ENCODE assay signal across 15 cellular contexts in the genomic region with DNA sequence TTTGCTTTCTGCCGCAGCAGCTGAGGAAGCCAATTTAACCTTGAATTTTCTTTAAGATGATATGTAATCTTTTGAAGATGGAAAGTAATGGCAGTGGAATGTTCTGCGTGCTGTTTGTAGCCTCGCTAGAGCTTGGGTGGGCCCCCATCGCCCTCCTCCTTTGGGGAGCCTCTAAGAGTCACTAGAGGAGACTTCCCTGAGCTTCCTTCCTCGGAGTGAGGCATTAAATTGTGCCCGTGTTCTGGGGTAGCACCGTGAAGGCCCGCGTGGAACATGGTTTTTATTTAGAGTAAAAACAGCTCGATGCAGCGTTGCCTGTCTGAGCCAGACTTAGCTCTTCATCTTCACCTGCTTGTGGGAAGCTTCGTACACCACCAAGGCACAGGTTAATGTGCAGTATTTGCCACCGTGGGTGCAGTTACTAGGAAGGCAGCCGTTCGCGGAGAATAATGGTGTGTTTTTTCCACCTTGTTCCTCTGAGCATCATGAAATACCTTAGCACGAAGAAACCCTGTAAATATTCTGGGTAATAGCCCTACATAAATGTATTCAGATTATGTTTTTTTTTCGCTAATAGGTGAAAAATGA. TPM values are rescaled to one million over a fixed set of nuclear protein-coding genes. Genes with fewer than 3 reads are reported as not detected.
DNase-seq lines count a peak whose midpoint lies in the region; ATAC-seq and TF ChIP-seq lines count a peak whose summit lies in the region.
"Had no signal": no experiment of that assay in that cellular context is flagged by ENCODE, and none has a peak within 500 bp of the region (broad histone marks: within the 10 kb centered on the region; RNA-seq: fewer than 3 reads in every experiment).

No MANE protein-coding gene starts in this region.

- H3K4me3 Mint-ChIP-seq in activated CD4-positive, alpha-beta T cell treated with anti-CD3 and anti-CD28 coated beads for 36 hours = peak overlapping the region; percentile 52
- H3K4me3 Mint-ChIP-seq in CD8-positive, alpha-beta memory T cell = peak overlapping the region; percentile 26 to 80 (median 70)
- H3K4me3 Mint-ChIP-seq in activated T-helper 17 cell treated with anti-CD3 and anti-CD28 coated beads, Interleukin-2, amount 50 U/mL, for 72 hours = peak overlapping the region; percentile 48
- peak overlapping the region; percentile 13 to 88 (median 78) for H3K4me3 Mint-ChIP-seq in naive thymus-derived CD4-positive, alpha-beta T cell
- H3K4me3 Mint-ChIP-seq: mesothelial cell of epicardium had no signal

- H3K27ac ChIP-seq in CD8-positive, alpha-beta memory T cell (ENCODE audit: low read depth, low read length) = peak overlapping the region; percentile 13
- peak overlapping the region; percentile 54 for H3K27ac ChIP-seq in naive thymus-derived CD4-positive, alpha-beta T cell (ENCODE audit: low read depth, low read length)
- H3K27ac ChIP-seq: transverse colon had no signal

- no peaks in the 10 kb centered on the region for H3K9me3 ChIP-seq in CD8-positive, alpha-beta memory T cell (ENCODE audit: low read length)
- no peaks in the 10 kb centered on the region for H3K9me3 ChIP-seq in naive thymus-derived CD4-positive, alpha-beta T cell (ENCODE audit: control insufficient read depth in 2 of 3, low read length in 3 of 3)
- H3K9me3 ChIP-seq: BE2C, transverse colon had no signal

- H3K36me3 ChIP-seq in CD8-positive, alpha-beta memory T cell (ENCODE audit: insufficient read depth, low read length) = peaks cover 7% of the 10 kb centered on the region
- H3K36me3 ChIP-seq in naive thymus-derived CD4-positive, alpha-beta T cell (ENCODE audit: control insufficient read depth in 2 of 3, insufficient read depth in 3 of 3, low read length in 3 of 3) = no peaks in the 10 kb centered on the region
- H3K36me3 ChIP-seq: BE2C, transverse colon had no signal

- H3K27me3 Mint-ChIP-seq in activated CD4-positive, alpha-beta T cell treated with anti-CD3 and anti-CD28 coated beads for 36 hours = no peaks in the 10 kb centered on the region
- peaks cover 0 to 1% of the 10 kb centered on the region in 2 donors for H3K27me3 Mint-ChIP-seq in CD8-positive, alpha-beta memory T cell
- no peaks in the 10 kb centered on the region for H3K27me3 Mint-ChIP-seq in activated T-helper 17 cell treated with anti-CD3 and anti-CD28 coated beads, Interleukin-2, amount 50 U/mL, for 72 hours
- H3K27me3 Mint-ChIP-seq in naive thymus-derived CD4-positive, alpha-beta T cell = no peaks in the 10 kb centered on the region

- H3K4me3 ChIP-seq in CD8-positive, alpha-beta memory T cell (ENCODE audit: low read length) = peak overlapping the region; percentile 28
- peak overlapping the region; percentile 52 for H3K4me3 ChIP-seq in naive thymus-derived CD4-positive, alpha-beta T cell (ENCODE audit: low read length)
- H3K4me3 ChIP-seq: transverse colon had no signal

- POLR2A ChIA-PET in activated CD4-positive, alpha-beta T cell treated with anti-CD3 and anti-CD28 coated beads for 36 hours (lab: Charles Lee) = interaction anchor here (1.2 kb wide), 1 partner anchor 38 kb away, joined by 4 read pairs; no protein-coding TSS in a partner anchor
- POLR2A ChIA-PET in CD8-positive, alpha-beta memory T cell (lab: Charles Lee) = interaction anchor here (1.0 kb wide), 1 partner anchor 15 kb away, joined by 4 read pairs; no protein-coding TSS in a partner anchor
- POLR2A ChIA-PET in naive thymus-derived CD4-positive, alpha-beta T cell (lab: Charles Lee) = interaction anchor here (0.8 to 3.4 kb wide), 15 partner anchors 10 to 312 kb away, joined by 3 to 8 read pairs (median 4); no protein-coding TSS in a partner anchor

- peaks cover 38% of the 10 kb centered on the region for H3K36me3 Mint-ChIP-seq in activated CD4-positive, alpha-beta T cell treated with anti-CD3 and anti-CD28 coated beads for 36 hours (ENCODE audit: low read depth)
- peaks cover 0 to 31% (median 3%) of the 10 kb centered on the region in 3 donors for H3K36me3 Mint-ChIP-seq in CD8-positive, alpha-beta memory T cell
- H3K36me3 Mint-ChIP-seq in activated T-helper 17 cell treated with anti-CD3 and anti-CD28 coated beads, Interleukin-2, amount 50 U/mL, for 72 hours (ENCODE audit: low read depth) = peaks cover 80% of the 10 kb centered on the region
- peaks cover 0 to 23% (median 0%) of the 10 kb centered on the region in 5 donors for H3K36me3 Mint-ChIP-seq in naive thymus-derived CD4-positive, alpha-beta T cell
- H3K36me3 Mint-ChIP-seq: mesothelial cell of epicardium had no signal

- H3K4me1 ChIP-seq in CD8-positive, alpha-beta memory T cell (ENCODE audit: insufficient read depth, low read length) = peaks cover 98% of the 10 kb centered on the region
- peaks cover 97 to 99% of the 10 kb centered on the region in 2 donors for H3K4me1 ChIP-seq in naive thymus-derived CD4-positive, alpha-beta T cell (ENCODE audit: control insufficient read depth in 2 of 2, insufficient read depth in 2 of 2, low read length in 2 of 2)
- H3K4me1 ChIP-seq: BE2C had no signal

- TF ChIP-seq CTCF in GM13976 (IDR thresholded peaks at IDR 0.05; ENCODE audit: borderline replicate concordance, control extremely low read depth, extremely low read depth, insufficient read depth, missing control alignments) = no peak

- CTCF ChIA-PET in activated CD4-positive, alpha-beta T cell treated with anti-CD3 and anti-CD28 coated beads for 36 hours (lab: Charles Lee) = interaction anchor here (0.6 to 2.0 kb wide), 14 partner anchors 9 to 327 kb away, joined by 3 to 9 read pairs (median 4); partner anchors contain the start of gene NCK2
- CTCF ChIA-PET in CD8-positive, alpha-beta memory T cell (lab: Charles Lee) = interaction anchor here (0.7 to 2.7 kb wide), 8 partner anchors 12 to 207 kb away, joined by 3 to 11 read pairs (median 3); no protein-coding TSS in a partner anchor
- CTCF ChIA-PET in naive thymus-derived CD4-positive, alpha-beta T cell (lab: Charles Lee) = interaction anchor here (0.8 to 1.8 kb wide), 6 partner anchors 10 to 301 kb away, joined by 3 to 9 read pairs (median 5); no protein-coding TSS in a partner anchor

- DNase-seq in activated CD4-positive, alpha-beta T cell treated with anti-CD3 and anti-CD28 coated beads for 36 hours = no peak
- DNase-seq in activated CD4-positive, alpha-beta T cell treated with anti-CD3 and anti-CD28 coated beads, Interleukin-2, amount 50 U/mL, for 48 hours = no peak
- peak in 1 of 5 donors; percentile 30 for DNase-seq in CD8-positive, alpha-beta memory T cell
- DNase-seq in naive thymus-derived CD4-positive, alpha-beta T cell = no peak
- no peak for DNase-seq in GM13976 (ENCODE audit: low spot score)
- DNase-seq in NCI-H345 (lab: John Stamatoyannopoulos, UW) = no peak
- DNase-seq: activated CD4-positive, alpha-beta T cell treated with anti-CD3 and anti-CD28 coated beads for 48 hours; BE2C; dermis blood vessel endothelial cell; left colon; PC-3; transverse colon had no signal

- H3K27me3 ChIP-seq in CD8-positive, alpha-beta memory T cell (ENCODE audit: insufficient read depth, low read length, poor library complexity, severe bottlenecking) = no peaks in the 10 kb centered on the region
- H3K27me3 ChIP-seq in naive thymus-derived CD4-positive, alpha-beta T cell (ENCODE audit: control insufficient read depth in 2 of 2, insufficient read depth in 2 of 2, low read length in 2 of 2) = no peaks in the 10 kb centered on the region
- H3K27me3 ChIP-seq: BE2C, transverse colon had no signal

- in situ Hi-C loops in GM13976 (cut with MboI; ENCODE audit: low sequenced_read_pairs, unreplicated experiment) = no loop called here

- H3K4me1 Mint-ChIP-seq in activated CD4-positive, alpha-beta T cell treated with anti-CD3 and anti-CD28 coated beads for 36 hours = peaks cover 94% of the 10 kb centered on the region
- peaks cover 94 to 95% (median 94%) of the 10 kb centered on the region in 3 donors for H3K4me1 Mint-ChIP-seq in CD8-positive, alpha-beta memory T cell
- H3K4me1 Mint-ChIP-seq in activated T-helper 17 cell treated with anti-CD3 and anti-CD28 coated beads, Interleukin-2, amount 50 U/mL, for 72 hours = peaks cover 64% of the 10 kb centered on the region
- H3K4me1 Mint-ChIP-seq in naive thymus-derived CD4-positive, alpha-beta T cell = peaks cover 64 to 97% (median 93%) of the 10 kb centered on the region in 7 donors

- no peak for ATAC-seq in activated CD4-positive, alpha-beta T cell treated with anti-CD3 and anti-CD28 coated beads for 36 hours
- no peak for ATAC-seq in activated T-helper 17 cell treated with anti-CD3 and anti-CD28 coated beads, Interleukin-2, amount 50 U/mL, for 72 hours (replicated peaks)
- ATAC-seq in naive thymus-derived CD4-positive, alpha-beta T cell = peak; percentile 20
- ATAC-seq in GM19395 (IDR thresholded peaks at IDR 0.05; ENCODE audit: unreplicated experiment) = no peak
- ATAC-seq: left colon, PC-3 had no signal

- intact Hi-C loops in activated CD4-positive, alpha-beta T cell treated with anti-CD3 and anti-CD28 coated beads for 36 hours (cut with DNase I, micrococcal nuclease) = no loop called here
- intact Hi-C loops in naive thymus-derived CD4-positive, alpha-beta T cell (cut with micrococcal nuclease) = loop anchor here in 1 of 2 donors (2.0 kb wide), 2 partner anchors 14 to 16 kb away; no protein-coding TSS in a partner anchor

- H3K9me3 Mint-ChIP-seq in activated CD4-positive, alpha-beta T cell treated with anti-CD3 and anti-CD28 coated beads for 36 hours (ENCODE audit: low read depth) = no peaks in the 10 kb centered on the region
- H3K9me3 Mint-ChIP-seq in CD8-positive, alpha-beta memory T cell = no peaks in the 10 kb centered on the region
- no peaks in the 10 kb centered on the region for H3K9me3 Mint-ChIP-seq in activated T-helper 17 cell treated with anti-CD3 and anti-CD28 coated beads, Interleukin-2, amount 50 U/mL, for 72 hours
- no peaks in the 10 kb centered on the region for H3K9me3 Mint-ChIP-seq in naive thymus-derived CD4-positive, alpha-beta T cell
- H3K9me3 Mint-ChIP-seq: mesothelial cell of epicardium had no signal

- peak overlapping the region; percentile 80 for H3K27ac Mint-ChIP-seq in activated CD4-positive, alpha-beta T cell treated with anti-CD3 and anti-CD28 coated beads for 36 hours
- H3K27ac Mint-ChIP-seq in CD8-positive, alpha-beta memory T cell = peak overlapping the region; percentile 43 to 97 (median 88)
- H3K27ac Mint-ChIP-seq in activated T-helper 17 cell treated with anti-CD3 and anti-CD28 coated beads, Interleukin-2, amount 50 U/mL, for 72 hours = peak overlapping the region; percentile 65
- H3K27ac Mint-ChIP-seq in naive thymus-derived CD4-positive, alpha-beta T cell = peak overlapping the region; percentile 66 to 98 (median 91)
- H3K27ac Mint-ChIP-seq: mesothelial cell of epicardium had no signal

RNA-seq across cellular contexts. Expression of gene NCK2, which starts 38.5 kb away (rescaled TPM):
- 10 to 100 TPM; 84.7 to 87.5 TPM for total RNA-seq in activated CD4-positive, alpha-beta T cell treated with anti-CD3 and anti-CD28 coated beads for 36 hours
- 10 to 100 TPM; 72.4 to 76.1 TPM for total RNA-seq in CD8-positive, alpha-beta memory T cell
- 77.9 TPM for polyA plus RNA-seq in CD8-positive, alpha-beta memory T cell
- total RNA-seq in activated T-helper 17 cell treated with anti-CD3 and anti-CD28 coated beads, Interleukin-2, amount 50 U/mL, for 72 hours = 10 to 100 TPM; 75.4 to 85.4 TPM
- total RNA-seq in naive thymus-derived CD4-positive, alpha-beta T cell = 100 to 1,000 TPM in 4 of 5 experiments, 10 to 100 TPM in 1; 75.3 to 134 (median 109) TPM
- polyA plus RNA-seq in naive thymus-derived CD4-positive, alpha-beta T cell = 10 to 100 TPM; 30.8 to 73.0 TPM
